ENCODE assay signal across 11 cellular contexts in the genomic region with DNA sequence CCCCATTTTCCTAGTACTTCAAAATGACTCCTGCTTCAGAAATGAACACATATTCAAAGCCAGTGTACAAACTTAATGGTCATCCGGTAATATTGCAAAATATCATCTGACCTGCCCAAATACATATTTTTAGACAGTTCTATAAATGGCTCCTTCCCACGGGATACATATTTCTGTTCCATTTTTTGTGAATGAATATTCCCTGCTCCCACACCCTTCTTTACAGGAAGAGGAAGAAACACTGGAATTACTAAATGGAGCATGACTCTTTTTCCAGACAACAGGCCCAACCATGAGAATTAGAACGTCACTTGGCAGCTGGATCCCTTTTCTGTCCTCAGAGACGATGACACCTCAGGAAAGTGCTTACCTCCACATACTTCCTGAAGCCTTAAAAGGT. TPM values are rescaled to one million over a fixed set of nuclear protein-coding genes. Genes with fewer than 3 reads are reported as not detected.
DNase-seq lines count a peak whose midpoint lies in the region; ATAC-seq and TF ChIP-seq lines count a peak whose summit lies in the region.
"Had no signal": no experiment of that assay in that cellular context is flagged by ENCODE, and none has a peak within 500 bp of the region (broad histone marks: within the 10 kb centered on the region; RNA-seq: fewer than 3 reads in every experiment).

No MANE protein-coding gene starts in this region.

- H3K27me3 ChIP-seq in osteoblast (ENCODE audit: insufficient read depth, low read length) (no peaks in the 10 kb centered on the region), neural progenitor cell (no peaks in the 10 kb centered on the region)

- no peaks in the 10 kb centered on the region for H3K4me1 Mint-ChIP-seq in neural progenitor cell
- peaks cover 3 to 10% of the 10 kb centered on the region in 2 donors for H3K4me1 Mint-ChIP-seq in stimulated activated naive B cell treated with anti-CD40 and anti-IgM and Interleukin-4, amounts not matched to agents 10 μg/mL and 1 μg/mL and 100 μg/mL, for 72 hours

- no peaks in the 10 kb centered on the region for H3F3A ChIP-seq in neural progenitor cell (ENCODE audit: low read depth)

- H3K36me3 Mint-ChIP-seq in neural progenitor cell: no peaks in the 10 kb centered on the region
- H3K36me3 Mint-ChIP-seq in stimulated activated naive B cell treated with anti-CD40 and anti-IgM and Interleukin-4, amounts not matched to agents 10 μg/mL and 1 μg/mL and 100 μg/mL, for 72 hours: no peaks in the 10 kb centered on the region

- H3K79me2 ChIP-seq in osteoblast (ENCODE audit: insufficient read depth, low read length) (no peaks in the 10 kb centered on the region), neural progenitor cell (ENCODE audit: low read depth) (no peaks in the 10 kb centered on the region)

- H3K4me3 ChIP-seq in AG09309 (ENCODE audit: control insufficient read depth, low read depth, low read length) (no peak overlapping the region), osteoblast (ENCODE audit: insufficient read depth, low read length) (no peak overlapping the region), neural progenitor cell (no peak overlapping the region)
- H3K4me3 ChIP-seq: SK-N-MC had no signal

- H3K4me1 ChIP-seq in osteoblast (ENCODE audit: insufficient read depth, low read length) (peaks cover 33% of the 10 kb centered on the region), neural progenitor cell (no peaks in the 10 kb centered on the region)

- H3K9me3 ChIP-seq in osteoblast (ENCODE audit: low read depth, low read length): no peaks in the 10 kb centered on the region
- no peaks in the 10 kb centered on the region for H3K9me3 ChIP-seq in neural progenitor cell (ENCODE audit: low read depth)

- DNase-seq in AG09309 (ENCODE audit: low read depth): peak; percentile 78
- DNase-seq in NCI-H226: peak; percentile 77
- DNase-seq in fibroblast of peridontal ligament (ENCODE audit: extremely low read depth): peak; percentile 91
- no peak for DNase-seq in osteoblast (ENCODE audit: insufficient read length, low spot score, missing footprints)
- no peak for DNase-seq in neural progenitor cell (ENCODE audit: low spot score)
- no peak for DNase-seq in stimulated activated naive B cell treated with anti-CD40 and anti-IgM and Interleukin-4, amounts not matched to agents 10 μg/mL and 1 μg/mL and 100 μg/mL, for 72 hours
- DNase-seq: kidney glomerular epithelial cell, MM.1S had no signal

- TF ChIP-seq CTCF in AG09309 (IDR thresholded peaks at IDR 0.05; ENCODE audit: control insufficient read depth, insufficient read depth, low read depth, low read length, missing control alignments) (no peak), osteoblast (IDR thresholded peaks at IDR 0.05; ENCODE audit: extremely low read depth, low read depth, low read length) (no peak), neural progenitor cell (IDR thresholded peaks at IDR 0.05) (no peak)

- H4K20me1 ChIP-seq in osteoblast (ENCODE audit: insufficient read depth, low read length) (no peaks in the 10 kb centered on the region), neural progenitor cell (ENCODE audit: low read depth) (no peaks in the 10 kb centered on the region)

- no peaks in the 10 kb centered on the region for H3K36me3 ChIP-seq in osteoblast (ENCODE audit: insufficient read depth, low read length)
- H3K36me3 ChIP-seq in neural progenitor cell: no peaks in the 10 kb centered on the region

- ATAC-seq in GM21737 (IDR thresholded peaks at IDR 0.05; ENCODE audit: unreplicated experiment): no peak
- no peak for ATAC-seq in HG02973 (IDR thresholded peaks at IDR 0.05; ENCODE audit: unreplicated experiment)
- no peak for ATAC-seq in stimulated activated naive B cell treated with anti-CD40 and anti-IgM and Interleukin-4, amounts not matched to agents 10 μg/mL and 1 μg/mL and 100 μg/mL, for 72 hours (replicated peaks)

- H2AFZ ChIP-seq in osteoblast (ENCODE audit: low read length): no peak overlapping the region
- no peak overlapping the region for H2AFZ ChIP-seq in neural progenitor cell (replicated peaks)

- H3K4me2 ChIP-seq in osteoblast (ENCODE audit: insufficient read depth, low read length): no peak overlapping the region
- no peak overlapping the region for H3K4me2 ChIP-seq in neural progenitor cell

- no peaks in the 10 kb centered on the region for H3K27me3 Mint-ChIP-seq in neural progenitor cell (ENCODE audit: insufficient read depth, low read depth)
- H3K27me3 Mint-ChIP-seq in stimulated activated naive B cell treated with anti-CD40 and anti-IgM and Interleukin-4, amounts not matched to agents 10 μg/mL and 1 μg/mL and 100 μg/mL, for 72 hours: no peaks in the 10 kb centered on the region

- no peak overlapping the region for H3K4me3 Mint-ChIP-seq in neural progenitor cell
- H3K4me3 Mint-ChIP-seq in stimulated activated naive B cell treated with anti-CD40 and anti-IgM and Interleukin-4, amounts not matched to agents 10 μg/mL and 1 μg/mL and 100 μg/mL, for 72 hours: no peak overlapping the region

- H3K27ac ChIP-seq in osteoblast (ENCODE audit: low read depth, low read length) (peak overlapping the region; percentile 99), neural progenitor cell (no peak overlapping the region)
- H3K27ac ChIP-seq: SK-N-MC had no signal

- H3K27ac Mint-ChIP-seq in neural progenitor cell: no peak overlapping the region
- H3K27ac Mint-ChIP-seq in stimulated activated naive B cell treated with anti-CD40 and anti-IgM and Interleukin-4, amounts not matched to agents 10 μg/mL and 1 μg/mL and 100 μg/mL, for 72 hours: no peak overlapping the region

- no peak overlapping the region for H3K9ac ChIP-seq in neural progenitor cell

- H3K9me3 Mint-ChIP-seq in neural progenitor cell: peaks cover 3% of the 10 kb centered on the region
- H3K9me3 Mint-ChIP-seq in stimulated activated naive B cell treated with anti-CD40 and anti-IgM and Interleukin-4, amounts not matched to agents 10 μg/mL and 1 μg/mL and 100 μg/mL, for 72 hours: peaks cover 0 to 2% of the 10 kb centered on the region in 2 donors

RNA-seq across cellular contexts. Expression of a gene that starts 38.0 kb away (rescaled TPM):
- 108 and 128 TPM in 2 replicates for total RNA-seq in osteoblast
- total RNA-seq in neural progenitor cell (ENCODE audit: low replicate concordance): 61.2 and 105 TPM in 2 replicates

Comparison
In these comparisons a context has a peak if more than half of its experiments do, and no peak if none do; other contexts are left out.
1. DNase-seq: peak in AG09309 (single experiment), NCI-H226 (single experiment) and fibroblast of peridontal ligament (single experiment); none in osteoblast (single experiment), neural progenitor cell (single experiment) and stimulated activated naive B cell treated with anti-CD40 and anti-IgM and Interleukin-4, amounts not matched to agents 10 μg/mL and 1 μg/mL and 100 μg/mL, for 72 hours (single experiment).